1 cellular context compared by ENCODE assay signal in the genomic region with DNA sequence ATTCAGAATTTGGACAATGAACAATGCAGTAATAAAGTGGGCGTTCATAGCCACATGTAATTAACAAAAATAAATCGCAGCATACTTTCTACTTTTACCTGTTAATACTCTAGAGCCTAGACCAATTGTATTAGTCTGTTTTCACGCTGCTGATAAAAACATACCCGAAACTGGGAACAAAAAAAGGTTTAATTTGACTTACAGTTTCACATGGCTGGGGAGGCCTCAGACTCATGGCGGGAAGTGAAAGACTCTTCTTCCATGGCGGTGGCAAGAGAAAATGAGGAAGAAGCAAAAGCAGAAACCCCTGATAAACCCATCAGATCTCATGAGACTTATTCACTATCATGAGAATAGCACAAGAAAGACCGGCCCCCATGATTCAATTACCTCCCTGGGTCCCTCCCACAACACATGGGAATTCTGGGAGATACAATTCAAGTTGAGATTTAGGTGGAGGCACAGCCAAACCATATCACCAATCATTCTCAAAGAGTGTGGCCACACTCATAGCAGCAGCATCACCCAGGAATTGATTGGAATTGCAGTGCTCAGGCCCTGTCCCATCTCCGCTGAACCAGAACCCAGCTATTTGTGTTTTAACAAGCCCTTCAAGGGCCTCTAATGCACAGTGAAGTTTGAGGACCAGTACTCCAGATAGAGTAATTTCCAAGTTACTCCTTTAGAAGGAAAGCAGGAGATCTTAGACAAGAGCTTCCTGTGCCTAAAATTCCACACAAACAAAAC.
TF ChIP-seq lines count a peak whose summit lies in the region.

No MANE protein-coding gene starts in this region.

TF ChIP-seq in SK-N-SH, 30 proteins besides CTCF, POLR2A, EP300 and RAD21 (continued from another document):
- TF ChIP-seq, protein P1, sequence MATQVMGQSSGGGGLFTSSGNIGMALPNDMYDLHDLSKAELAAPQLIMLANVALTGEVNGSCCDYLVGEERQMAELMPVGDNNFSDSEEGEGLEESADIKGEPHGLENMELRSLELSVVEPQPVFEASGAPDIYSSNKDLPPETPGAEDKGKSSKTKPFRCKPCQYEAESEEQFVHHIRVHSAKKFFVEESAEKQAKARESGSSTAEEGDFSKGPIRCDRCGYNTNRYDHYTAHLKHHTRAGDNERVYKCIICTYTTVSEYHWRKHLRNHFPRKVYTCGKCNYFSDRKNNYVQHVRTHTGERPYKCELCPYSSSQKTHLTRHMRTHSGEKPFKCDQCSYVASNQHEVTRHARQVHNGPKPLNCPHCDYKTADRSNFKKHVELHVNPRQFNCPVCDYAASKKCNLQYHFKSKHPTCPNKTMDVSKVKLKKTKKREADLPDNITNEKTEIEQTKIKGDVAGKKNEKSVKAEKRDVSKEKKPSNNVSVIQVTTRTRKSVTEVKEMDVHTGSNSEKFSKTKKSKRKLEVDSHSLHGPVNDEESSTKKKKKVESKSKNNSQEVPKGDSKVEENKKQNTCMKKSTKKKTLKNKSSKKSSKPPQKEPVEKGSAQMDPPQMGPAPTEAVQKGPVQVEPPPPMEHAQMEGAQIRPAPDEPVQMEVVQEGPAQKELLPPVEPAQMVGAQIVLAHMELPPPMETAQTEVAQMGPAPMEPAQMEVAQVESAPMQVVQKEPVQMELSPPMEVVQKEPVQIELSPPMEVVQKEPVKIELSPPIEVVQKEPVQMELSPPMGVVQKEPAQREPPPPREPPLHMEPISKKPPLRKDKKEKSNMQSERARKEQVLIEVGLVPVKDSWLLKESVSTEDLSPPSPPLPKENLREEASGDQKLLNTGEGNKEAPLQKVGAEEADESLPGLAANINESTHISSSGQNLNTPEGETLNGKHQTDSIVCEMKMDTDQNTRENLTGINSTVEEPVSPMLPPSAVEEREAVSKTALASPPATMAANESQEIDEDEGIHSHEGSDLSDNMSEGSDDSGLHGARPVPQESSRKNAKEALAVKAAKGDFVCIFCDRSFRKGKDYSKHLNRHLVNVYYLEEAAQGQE (IDR thresholded peaks at IDR 0.05; ENCODE audit: low read depth, low read length) = no peak
- TF ChIP-seq TAF1 (IDR thresholded peaks at IDR 0.05; ENCODE audit: borderline replicate concordance, low read depth, low read length) = no peak
- TF ChIP-seq, protein P2, sequence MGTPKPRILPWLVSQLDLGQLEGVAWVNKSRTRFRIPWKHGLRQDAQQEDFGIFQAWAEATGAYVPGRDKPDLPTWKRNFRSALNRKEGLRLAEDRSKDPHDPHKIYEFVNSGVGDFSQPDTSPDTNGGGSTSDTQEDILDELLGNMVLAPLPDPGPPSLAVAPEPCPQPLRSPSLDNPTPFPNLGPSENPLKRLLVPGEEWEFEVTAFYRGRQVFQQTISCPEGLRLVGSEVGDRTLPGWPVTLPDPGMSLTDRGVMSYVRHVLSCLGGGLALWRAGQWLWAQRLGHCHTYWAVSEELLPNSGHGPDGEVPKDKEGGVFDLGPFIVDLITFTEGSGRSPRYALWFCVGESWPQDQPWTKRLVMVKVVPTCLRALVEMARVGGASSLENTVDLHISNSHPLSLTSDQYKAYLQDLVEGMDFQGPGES (IDR thresholded peaks at IDR 0.05; ENCODE audit: low read depth, low read length) = no peak
- TF ChIP-seq TEAD4 (IDR thresholded peaks at IDR 0.05; ENCODE audit: borderline replicate concordance, insufficient read depth) = no peak
- no peak for TF ChIP-seq FOXM1 (IDR thresholded peaks at IDR 0.05; ENCODE audit: low read depth)
- no peak for TF ChIP-seq NRF1 (IDR thresholded peaks at IDR 0.05; ENCODE audit: low read depth, low read length)
- TF ChIP-seq MEF2A (IDR thresholded peaks at IDR 0.05; ENCODE audit: borderline replicate concordance, low read depth) = no peak
- TF ChIP-seq, protein P3, sequence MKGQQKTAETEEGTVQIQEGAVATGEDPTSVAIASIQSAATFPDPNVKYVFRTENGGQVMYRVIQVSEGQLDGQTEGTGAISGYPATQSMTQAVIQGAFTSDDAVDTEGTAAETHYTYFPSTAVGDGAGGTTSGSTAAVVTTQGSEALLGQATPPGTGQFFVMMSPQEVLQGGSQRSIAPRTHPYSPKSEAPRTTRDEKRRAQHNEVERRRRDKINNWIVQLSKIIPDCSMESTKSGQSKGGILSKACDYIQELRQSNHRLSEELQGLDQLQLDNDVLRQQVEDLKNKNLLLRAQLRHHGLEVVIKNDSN (IDR thresholded peaks at IDR 0.05; ENCODE audit: borderline replicate concordance, low read depth) = no peak
